In the genomic region with DNA sequence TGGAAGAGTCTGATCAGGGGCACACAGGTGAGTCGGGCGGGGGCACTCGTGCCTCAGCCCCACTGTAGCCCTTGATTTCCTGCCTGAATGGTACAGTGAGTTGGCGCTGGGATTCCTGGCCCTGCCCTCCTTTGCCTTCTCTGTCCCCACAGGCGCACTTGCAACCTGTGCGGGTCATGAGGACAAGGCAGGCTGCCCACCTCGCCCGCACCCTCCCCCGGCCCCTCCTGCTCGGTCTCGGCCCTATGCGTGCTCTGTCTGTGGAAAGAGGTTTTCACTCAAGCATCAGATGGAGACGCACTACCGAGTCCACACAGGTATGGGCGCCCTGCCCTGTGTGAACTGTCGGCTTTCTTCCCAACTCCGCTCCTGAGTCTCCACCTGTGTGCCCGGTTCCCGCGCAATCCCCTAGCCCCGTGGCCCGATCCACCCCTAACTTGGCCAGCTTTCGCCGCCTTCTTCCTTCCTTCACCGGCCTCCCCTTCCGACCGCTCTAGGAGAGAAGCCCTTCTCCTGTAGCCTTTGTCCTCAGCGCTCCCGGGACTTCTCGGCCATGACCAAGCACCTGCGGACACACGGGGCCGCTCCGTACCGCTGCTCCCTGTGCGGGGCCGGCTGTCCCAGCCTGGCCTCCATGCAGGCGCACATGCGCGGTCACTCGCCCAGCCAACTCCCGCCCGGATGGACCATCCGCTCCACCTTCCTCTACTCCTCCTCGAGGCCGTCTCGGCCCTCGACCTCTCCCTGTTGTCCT, we compare ENCODE assay signal across 1 cellular context.
TF ChIP-seq lines count a peak whose summit lies in the region.

No MANE protein-coding gene starts in this region.

TF ChIP-seq in GM12891, 5 proteins besides CTCF, POLR2A, EP300 and RAD21:
- TF ChIP-seq PAX5 (IDR thresholded peaks at IDR 0.05; ENCODE audit: insufficient read depth, low read length, severe bottlenecking) (no peak), POU2F2 (IDR thresholded peaks at IDR 0.05; ENCODE audit: low read depth, low read length) (no peak), TAF1 (IDR thresholded peaks at IDR 0.05; ENCODE audit: low read depth, low read length) (no peak), POLR2AphosphoS5 (IDR thresholded peaks at IDR 0.05; ENCODE audit: low read depth, low read length) (no peak; the same call in 1 of the 2 replicates), SPI1 (IDR thresholded peaks at IDR 0.05; ENCODE audit: low read depth, low read length) (no peak)
